16 cellular contexts compared by ENCODE assay signal in the genomic region with DNA sequence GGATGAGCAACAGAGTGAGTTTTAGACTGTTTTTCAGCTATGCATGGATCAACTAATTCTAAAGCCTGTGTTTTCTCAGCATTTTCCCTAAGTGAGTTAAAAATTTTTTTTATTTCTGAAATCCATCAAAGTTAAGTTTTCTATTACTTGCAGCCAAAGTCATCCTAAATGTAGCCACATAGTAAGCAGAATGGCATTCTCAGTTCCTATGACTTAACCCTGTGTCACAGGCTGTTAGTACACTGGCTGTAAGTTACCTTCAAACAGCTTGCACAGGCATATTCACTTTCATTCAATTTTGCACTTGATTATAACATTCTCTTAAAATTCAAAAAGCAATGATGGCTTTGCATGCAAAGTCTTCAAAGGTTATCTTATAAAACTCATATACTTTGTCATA.
DNase-seq lines count a peak whose midpoint lies in the region; ATAC-seq and TF ChIP-seq lines count a peak whose summit lies in the region.
"Had no signal": no experiment of that assay in that cellular context is flagged by ENCODE, and none has a peak within 500 bp of the region (broad histone marks: within the 10 kb centered on the region; RNA-seq: fewer than 3 reads in every experiment).

No MANE protein-coding gene starts in this region.

- no peaks in the 10 kb centered on the region for H3K4me1 ChIP-seq in GM23248 (ENCODE audit: insufficient read depth)
- no peaks in the 10 kb centered on the region for H3K4me1 ChIP-seq in RWPE2 (ENCODE audit: insufficient read depth, poor library complexity, severe bottlenecking)
- no peaks in the 10 kb centered on the region for H3K4me1 ChIP-seq in fibroblast of lung (ENCODE audit: control insufficient read depth, extremely low read depth, insufficient read depth, low read length)
- no peaks in the 10 kb centered on the region for H3K4me1 ChIP-seq in HAP-1

- H3K9me3 ChIP-seq in GM23248 (ENCODE audit: low read depth) = no peaks in the 10 kb centered on the region
- H3K9me3 ChIP-seq in RWPE2 (ENCODE audit: severe bottlenecking) = no peaks in the 10 kb centered on the region
- H3K9me3 ChIP-seq in fibroblast of lung (ENCODE audit: control insufficient read depth, insufficient read depth, low read depth, low read length) = no peaks in the 10 kb centered on the region
- no peaks in the 10 kb centered on the region; the same call in 1 of the 2 replicates for H3K9me3 ChIP-seq in HAP-1

- H3K79me2 ChIP-seq in GM23248 (ENCODE audit: insufficient read depth) (no peaks in the 10 kb centered on the region), fibroblast of lung (ENCODE audit: control insufficient read depth, insufficient read depth, low read length) (no peaks in the 10 kb centered on the region)

- DNase-seq in GM23248 (peak; percentile 49), RWPE2 (ENCODE audit: low spot score) (no peak), fibroblast of lung (ENCODE audit: low read depth in 2 of 2) (peak; percentile 27 to 85), stromal cell of bone marrow (ENCODE audit: low read depth) (peak; percentile 9), ACHN (no peak), HAP-1 (ENCODE audit: low spot score in 2 of 2) (no peak), cerebellum (ENCODE audit: low spot score) (no peak)
- DNase-seq: AML-193, H7, NCI-H1417, NCI-H187 treated with DMSO at 0.1 percent for 48 hours, NCI-H345, NCI-H524 treated with DMSO at 0.1 percent for 48 hours had no signal

- in situ Hi-C loops in GM23248 (cut with MboI) (no loop called here), ACHN (cut with HindIII; ENCODE audit: low pct_ligation_motif_present, low pct_unique_long_range_greater_than_20kb, low sequenced_read_pairs) (no loop called here), HAP-1 (cut with MboI; ENCODE audit: low sequenced_read_pairs) (no loop called here)

- H3K4me2 ChIP-seq in GM23248 (ENCODE audit: unreplicated experiment) (no peak overlapping the region), fibroblast of lung (ENCODE audit: extremely low read depth, insufficient read depth, low read length) (no peak overlapping the region)

- no peaks in the 10 kb centered on the region for H3K36me3 ChIP-seq in GM23248 (ENCODE audit: low read depth)
- H3K36me3 ChIP-seq in RWPE2 (ENCODE audit: low read depth) = no peaks in the 10 kb centered on the region
- H3K36me3 ChIP-seq in fibroblast of lung (ENCODE audit: control insufficient read depth, insufficient read depth, low read length) = no peaks in the 10 kb centered on the region
- no peaks in the 10 kb centered on the region for H3K36me3 ChIP-seq in HAP-1 (replicated peaks)

- H3K27me3 ChIP-seq in GM23248 (replicated peaks; ENCODE audit: insufficient read depth) (no peaks in the 10 kb centered on the region), RWPE2 (ENCODE audit: insufficient read depth, poor library complexity, severe bottlenecking) (no peaks in the 10 kb centered on the region), fibroblast of lung (ENCODE audit: control insufficient read depth, insufficient read depth, low read length) (no peaks in the 10 kb centered on the region), HAP-1 (ENCODE audit: low read depth) (no peaks in the 10 kb centered on the region)

- H3K27ac ChIP-seq in GM23248 (no peak overlapping the region), RWPE2 (ENCODE audit: poor library complexity, severe bottlenecking) (no peak overlapping the region), fibroblast of lung (ENCODE audit: insufficient read depth, low read length) (no peak overlapping the region)
- H3K27ac ChIP-seq: C4-2B, SK-N-MC had no signal

- H3K4me3 ChIP-seq in GM23248 = no peak overlapping the region
- H3K4me3 ChIP-seq in RWPE2 (ENCODE audit: severe bottlenecking) = no peak overlapping the region
- no peak overlapping the region for H3K4me3 ChIP-seq in fibroblast of lung (replicated peaks in 1 of 4; ENCODE audit: control extremely low read depth in 1 of 4, insufficient read depth in 1 of 4, low read depth in 3 of 4, low read length in 4 of 4)
- no peak overlapping the region for H3K4me3 ChIP-seq in HAP-1
- H3K4me3 ChIP-seq: SK-N-MC had no signal

- ATAC-seq in RWPE2 (ENCODE audit: low read depth) = peak; percentile 80
- ATAC-seq: Right ventricle myocardium inferior had no signal

- no peaks in the 10 kb centered on the region for H3F3A ChIP-seq in GM23248 (ENCODE audit: insufficient read depth)

- H2AFZ ChIP-seq in GM23248 (no peak overlapping the region), fibroblast of lung (ENCODE audit: low read length) (no peak overlapping the region)

- no peaks in the 10 kb centered on the region for H3K9me2 ChIP-seq in GM23248 (ENCODE audit: insufficient read depth)

- no peak for TF ChIP-seq CTCF in RWPE2 (IDR thresholded peaks at IDR 0.05; ENCODE audit: poor library complexity, severe bottlenecking)
- no peak for TF ChIP-seq CTCF in fibroblast of lung (conservative IDR thresholded peaks at IDR 0.05 in 1 of 2, IDR thresholded peaks at IDR 0.05 in 1 of 2; ENCODE audit: low read depth in 1 of 2, low read length in 2 of 2)

- H4K20me1 ChIP-seq in GM23248 (ENCODE audit: insufficient read depth) (no peaks in the 10 kb centered on the region), fibroblast of lung (ENCODE audit: control insufficient read depth, extremely low read depth, insufficient read depth, low read length) (no peaks in the 10 kb centered on the region)

- H3K9ac ChIP-seq in GM23248 (no peak overlapping the region), fibroblast of lung (ENCODE audit: insufficient read depth, low read length) (no peak overlapping the region)

Comparison
In these comparisons a context has a peak if more than half of its experiments do, and no peak if none do; other contexts are left out.
1. DNase-seq: peak in GM23248 (single experiment), fibroblast of lung (2 of 2) and stromal cell of bone marrow (single experiment); none in RWPE2 (single experiment), ACHN (single experiment), HAP-1 (0 of 2) and cerebellum (single experiment).